15 cellular contexts compared by ENCODE assay signal in genomic region chr2:191620144-191620543, GRCh38. TPM values are rescaled to one million over a fixed set of nuclear protein-coding genes. Genes with fewer than 3 reads are reported as not detected.
DNase-seq lines count a peak whose midpoint lies in the region; ATAC-seq lines count a peak whose summit lies in the region.
"Had no signal": no experiment of that assay in that cellular context is flagged by ENCODE, and none has a peak within 500 bp of the region (broad histone marks: within the 10 kb centered on the region; RNA-seq: fewer than 3 reads in every experiment).

No MANE protein-coding gene starts in this region.

- intact Hi-C loops in posterior cingulate gyrus (cut with DNase I), result no loop called here

- H3K9me3 Mint-ChIP-seq in activated T-helper 17 cell treated with anti-CD3 and anti-CD28 coated beads, Interleukin-2, amount 50 U/mL, for 72 hours, result peaks cover 4% of the 10 kb centered on the region
- H3K9me3 Mint-ChIP-seq: activated T-helper 2 cell treated with anti-CD3 and anti-CD28 coated beads, Interferon-gamma antibody, Interleukin-2, Interleukin-4, amounts not matched to agents 10 μg/mL and 5 μg/mL and 100 μg/mL, durations not matched to agents 14 hours and 24 hours and 36 hours had no signal

- no peak overlapping the region for H3K4me3 Mint-ChIP-seq in activated T-helper 17 cell treated with anti-CD3 and anti-CD28 coated beads, Interleukin-2, amount 50 U/mL, for 72 hours

- peaks cover 50% of the 10 kb centered on the region for H3K4me1 Mint-ChIP-seq in activated T-helper 17 cell treated with anti-CD3 and anti-CD28 coated beads, Interleukin-2, amount 50 U/mL, for 72 hours

- H3K27ac Mint-ChIP-seq in activated T-helper 17 cell treated with anti-CD3 and anti-CD28 coated beads, Interleukin-2, amount 50 U/mL, for 72 hours, result peak overlapping the region; percentile 14
- H3K27ac Mint-ChIP-seq: activated T-helper 2 cell treated with anti-CD3 and anti-CD28 coated beads, Interferon-gamma antibody, Interleukin-2, Interleukin-4, amounts not matched to agents 10 μg/mL and 5 μg/mL and 100 μg/mL, durations not matched to agents 14 hours and 24 hours and 36 hours had no signal

- no peaks in the 10 kb centered on the region for H3K36me3 Mint-ChIP-seq in activated T-helper 17 cell treated with anti-CD3 and anti-CD28 coated beads, Interleukin-2, amount 50 U/mL, for 72 hours (ENCODE audit: low read depth)

- no peak for ATAC-seq in activated T-helper 17 cell treated with anti-CD3 and anti-CD28 coated beads, Interleukin-2, amount 50 U/mL, for 72 hours (replicated peaks)
- ATAC-seq: HCT116 had no signal

- DNase-seq in AG08396 (ENCODE audit: low spot score) (peak; percentile 14), GM03348 (ENCODE audit: low spot score) (peak; percentile 27), glomerular visceral epithelial cell (ENCODE audit: extremely low spot score) (peak; percentile 38), posterior cingulate gyrus (no peak), nucleus accumbens (lab: John Stamatoyannopoulos, UW) (no peak), DMS114 treated with DMSO at 0.1 percent for 48 hours (lab: John Stamatoyannopoulos, UW; ENCODE audit: unreplicated experiment) (no peak)
- DNase-seq in stimulated activated CD4-positive, alpha-beta T cell treated with anti-CD3 and anti-CD28 coated beads, Interleukin-12 subunit alpha, Interleukin-12 subunit beta, amount 100 ng/mL, for 4 hours, result no peak
- DNase-seq: cortex of kidney, Karpas-422, mesenchymal stem cell, RPMI8226, thyroid gland had no signal

- H3K27me3 Mint-ChIP-seq in activated T-helper 17 cell treated with anti-CD3 and anti-CD28 coated beads, Interleukin-2, amount 50 U/mL, for 72 hours, result no peaks in the 10 kb centered on the region

RNA-seq across cellular contexts. Expression of gene NABP1, which starts 57.8 kb away (rescaled TPM):
- 10 to 100 TPM; 81.6 to 98.4 TPM for total RNA-seq in activated T-helper 17 cell treated with anti-CD3 and anti-CD28 coated beads, Interleukin-2, amount 50 U/mL, for 72 hours

Comparison
In these comparisons a context has a peak if more than half of its experiments do, and no peak if none do; other contexts are left out.
1. DNase-seq: peak in AG08396 (single experiment), GM03348 (single experiment) and glomerular visceral epithelial cell (single experiment); none in stimulated activated CD4-positive, alpha-beta T cell treated with anti-CD3 and anti-CD28 coated beads, Interleukin-12 subunit alpha, Interleukin-12 subunit beta, amount 100 ng/mL, for 4 hours (single experiment), posterior cingulate gyrus (0 of 10), nucleus accumbens (0 of 56) and DMS114 treated with DMSO at 0.1 percent for 48 hours (single experiment).